Comparison of ENCODE assay signal across 7 cellular contexts in the genomic region with DNA sequence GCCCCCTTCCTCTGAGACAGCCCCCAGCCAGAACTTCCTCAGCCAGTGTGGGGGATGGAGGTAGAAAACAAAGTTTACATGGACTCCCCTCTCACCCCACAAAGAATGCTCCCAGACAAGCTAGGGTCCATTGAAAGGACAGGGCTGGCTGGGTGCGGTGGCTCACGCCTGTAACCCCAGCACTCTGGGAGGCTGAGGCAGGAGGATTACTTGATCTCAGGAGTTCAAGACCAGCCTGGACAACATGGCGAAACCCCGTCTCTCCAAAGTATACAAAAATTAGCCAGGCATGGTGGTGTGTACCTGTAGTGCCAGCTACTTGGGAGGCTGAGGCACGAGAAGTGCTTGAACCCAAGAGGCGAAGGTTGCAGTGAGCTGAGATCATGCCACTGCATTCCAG. TPM values are rescaled to one million over a fixed set of nuclear protein-coding genes. Genes with fewer than 3 reads are reported as not detected.
DNase-seq lines count a peak whose midpoint lies in the region; ATAC-seq and TF ChIP-seq lines count a peak whose summit lies in the region.
"Not testable (repeated sequence)": the region's sequence is repeated elsewhere in the genome, so short reads cannot be mapped to it uniquely, and the experiment has no call there.

No MANE protein-coding gene starts in this region.

- not testable (repeated sequence) for H4K12ac ChIP-seq in trophoblast cell (ENCODE audit: low read depth, low read length)

- WGBS in trophoblast cell (ENCODE audit: extremely low coverage, insufficient coverage, insufficient read length) = no CpG with 5 or more reads among the region's 6 CpGs
- 79% methylated on average over 6 of the region's 6 CpGs for WGBS in aorta, 2 donors

- not testable (repeated sequence) for H3K4me3 Mint-ChIP-seq in endothelial cell (ENCODE audit: unreplicated experiment); nephron

- peak overlapping the region; percentile 14 for H3K18ac ChIP-seq in trophoblast cell (ENCODE audit: low read length)

- not testable (repeated sequence) for H3K4me2 ChIP-seq in trophoblast cell (ENCODE audit: low read length)

- peak overlapping the region; percentile 61 for H4K8ac ChIP-seq in trophoblast cell (ENCODE audit: low read depth, low read length)

- not testable (repeated sequence) for H3K27ac Mint-ChIP-seq in endothelial cell (ENCODE audit: unreplicated experiment)
- peak overlapping the region; percentile 45 to 85 (median 74) for H3K27ac Mint-ChIP-seq in nephron

- not testable (repeated sequence) for H3K4me3 ChIP-seq in breast epithelium; trophoblast cell (ENCODE audit: low read depth, low read length); thoracic aorta; aorta (ENCODE audit: low read length in 2 of 2)

- not testable (repeated sequence) for H3K9me3 Mint-ChIP-seq in endothelial cell (ENCODE audit: unreplicated experiment); nephron

- not testable (repeated sequence) for TF ChIP-seq POLR2A in breast epithelium (IDR thresholded peaks at IDR 0.05)

- H3K4ac ChIP-seq in trophoblast cell (ENCODE audit: low read depth, low read length) = not testable (repeated sequence)

- peak overlapping the region; percentile 56 for H2BK5ac ChIP-seq in trophoblast cell (ENCODE audit: low read depth, low read length, poor library complexity)

- not testable (repeated sequence) for H3K27me3 Mint-ChIP-seq in endothelial cell (ENCODE audit: unreplicated experiment)
- peaks cover 14% of the 10 kb centered on the region for H3K27me3 Mint-ChIP-seq in nephron (ENCODE audit: low read depth)

- DNase-seq in RWPE1 (ENCODE audit: low spot score); breast epithelium (ENCODE audit: low spot score in 2 of 2); endothelial cell (ENCODE audit: low spot score); trophoblast cell; thoracic aorta (ENCODE audit: low spot score): not testable (repeated sequence)
- DNase-seq in aorta = peak in 1 of 2 donors; percentile 26

- POLR2A ChIA-PET in RWPE1 (lab: Yijun Ruan, JAX; ENCODE audit: low non-redundant PET) = not testable (repeated sequence)

- not testable (repeated sequence) for TF ChIP-seq CTCF in RWPE1 (conservative IDR thresholded peaks at IDR 0.05; ENCODE audit: low read depth); breast epithelium (IDR thresholded peaks at IDR 0.05); nephron (IDR thresholded peaks at IDR 0.05; ENCODE audit: unreplicated experiment in 3 of 3); thoracic aorta (IDR thresholded peaks at IDR 0.05)
- TF ChIP-seq CTCF in endothelial cell (IDR thresholded peaks at IDR 0.05; ENCODE audit: unreplicated experiment) = peak; percentile 11

- peak overlapping the region; percentile 94 for H2BK12ac ChIP-seq in trophoblast cell (ENCODE audit: low read length)

- not testable (repeated sequence) for H3K23ac ChIP-seq in trophoblast cell (ENCODE audit: low read length)

- H3K27ac ChIP-seq in RWPE1 = peak overlapping the region; percentile 70
- peak overlapping the region; percentile 85 to 91 for H3K27ac ChIP-seq in breast epithelium
- H3K27ac ChIP-seq in trophoblast cell (ENCODE audit: low read depth, low read length) = not testable (repeated sequence)
- H3K27ac ChIP-seq in thoracic aorta = peak overlapping the region; percentile 89 to 90
- peak overlapping the region; percentile 74 to 77 for H3K27ac ChIP-seq in aorta (ENCODE audit: low read depth in 1 of 2, low read length in 2 of 2)

- not testable (repeated sequence) for H3K36me3 Mint-ChIP-seq in endothelial cell (ENCODE audit: low read depth, unreplicated experiment); nephron (ENCODE audit: low read depth)

- H3K9me3 ChIP-seq in breast epithelium; trophoblast cell (ENCODE audit: insufficient read depth, low read depth, low read length); thoracic aorta; aorta (ENCODE audit: control insufficient read depth, low read length): not testable (repeated sequence)

- not testable (repeated sequence) for ATAC-seq in thoracic aorta (ENCODE audit: insufficient number of reproducible peaks, low FRiP score, low read depth); aorta (ENCODE audit: low FRiP score)

- H3K4me1 ChIP-seq in breast epithelium (peaks cover 9 to 10% of the 10 kb centered on the region in 2 donors), trophoblast cell (ENCODE audit: control insufficient read depth in 1 of 2, insufficient read depth in 2 of 2, low read length in 2 of 2) (peaks cover 21 to 23% of the 10 kb centered on the region in 2 experiments), thoracic aorta (ENCODE audit: control insufficient read depth in 1 of 2, low read depth in 2 of 2) (peaks cover 48 to 79% of the 10 kb centered on the region in 2 donors)
- not testable (repeated sequence) for H3K4me1 ChIP-seq in aorta (ENCODE audit: control insufficient read depth in 1 of 2, insufficient read depth in 2 of 2, low read length in 2 of 2)

- peak overlapping the region; percentile 85 for H2AK5ac ChIP-seq in trophoblast cell (ENCODE audit: low read length)

- intact Hi-C loops in breast epithelium (cut with DNase I; ENCODE audit: low total_unique reads) = loop anchor here (10.0 kb wide), 1 partner anchor 177 kb away; no protein-coding TSS in a partner anchor
- intact Hi-C loops in aorta (cut with DNase I) = loop anchor here (2.0 to 5.0 kb wide), 4 partner anchors 74 to 179 kb away; no protein-coding TSS in a partner anchor

- H2AFZ ChIP-seq in trophoblast cell (ENCODE audit: insufficient read depth, low read length, poor library complexity) = not testable (repeated sequence)

- H3K79me1 ChIP-seq in trophoblast cell (ENCODE audit: low read length) = peaks cover 43% of the 10 kb centered on the region

- CTCF ChIA-PET in RWPE1 (lab: Yijun Ruan, JAX) = not testable (repeated sequence)

- H3K4me1 Mint-ChIP-seq in endothelial cell (ENCODE audit: unreplicated experiment) (peaks cover 23% of the 10 kb centered on the region), nephron (peaks cover 64% of the 10 kb centered on the region)

- not testable (repeated sequence) for H3K79me2 ChIP-seq in trophoblast cell (ENCODE audit: control insufficient read depth, insufficient read depth, low read length, poor library complexity)

- peak overlapping the region; percentile 62 for H3K14ac ChIP-seq in trophoblast cell (ENCODE audit: low read length)

- not testable (repeated sequence) for H3K27me3 ChIP-seq in breast epithelium; trophoblast cell (ENCODE audit: insufficient read depth, low read length); thoracic aorta (replicated peaks; ENCODE audit: insufficient read depth); aorta (ENCODE audit: control insufficient read depth in 1 of 2, insufficient read depth in 2 of 2, low read length in 1 of 2)

- H3K36me3 ChIP-seq in breast epithelium; trophoblast cell (ENCODE audit: control insufficient read depth in 1 of 2, insufficient read depth in 2 of 2, low read length in 2 of 2); thoracic aorta; aorta (ENCODE audit: control insufficient read depth in 1 of 2, insufficient read depth in 2 of 2, low read length in 1 of 2): not testable (repeated sequence)

- peak overlapping the region; percentile 37 for H2BK120ac ChIP-seq in trophoblast cell (ENCODE audit: insufficient read depth, low read length, poor library complexity)

- not testable (repeated sequence) for H3K9ac ChIP-seq in trophoblast cell (ENCODE audit: low read length)

- H4K91ac ChIP-seq in trophoblast cell (ENCODE audit: low read depth, low read length) = peak overlapping the region; percentile 89

RNA-seq across cellular contexts. Expression of a gene that starts 45.0 kb away (rescaled TPM):
- total RNA-seq in breast epithelium = 10 to 100 TPM; 37.9 to 61.8 (median 42.9) TPM
- total RNA-seq in endothelial cell (ENCODE audit: unreplicated experiment) = 22.5 TPM
- 3.3 and 3.7 TPM in 2 replicates for polyA plus RNA-seq in trophoblast cell (2013)
- total RNA-seq in thoracic aorta = 10 to 100 TPM; 15.8 to 16.0 TPM
- total RNA-seq in aorta = 10 to 100 TPM; 23.2 to 25.0 TPM
- polyA plus RNA-seq in aorta = 10 to 100 TPM; 19.2 to 35.1 TPM
